Comparison of ENCODE assay signal across 23 cellular contexts in the genomic region with DNA sequence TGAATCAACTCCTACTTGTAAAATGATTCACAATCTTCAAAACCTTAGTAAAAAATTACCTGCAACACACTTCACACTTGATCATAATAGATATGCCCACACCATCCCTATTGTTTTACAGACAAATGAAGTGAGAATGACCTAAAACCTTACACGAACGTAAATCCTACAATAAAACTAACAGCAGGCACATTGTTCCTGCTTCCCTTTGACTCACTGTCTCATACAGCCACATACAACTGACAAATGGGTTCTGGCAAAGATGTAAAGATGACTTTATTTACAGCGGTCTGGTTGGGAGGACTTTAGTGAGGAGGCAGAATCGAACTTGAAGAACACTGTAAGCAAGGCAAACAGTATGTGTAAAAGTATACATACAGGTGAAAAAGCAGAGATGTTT.
"Had no signal": no experiment of that assay in that cellular context is flagged by ENCODE, and none has a peak within 500 bp of the region (broad histone marks: within the 10 kb centered on the region; RNA-seq: fewer than 3 reads in every experiment).

No MANE protein-coding gene starts in this region.

- H3K27ac Mint-ChIP-seq: activated CD8-positive, alpha-beta T cell treated with anti-CD3 and anti-CD28 coated beads, Interleukin-2, amount 10 ng/mL, durations not matched to agents 7 days and 5 days; activated naive CD8-positive, alpha-beta T cell treated with anti-CD3 and anti-CD28 coated beads, Interleukin-2, amount 10 ng/mL, durations not matched to agents 7 days and 5 days; T-helper 1 cell treated with Interleukin-12 subunit alpha and Interleukin-12 subunit beta and Interleukin-4 antibody, amounts not matched to agents 30 μg/mL and 1 μg/mL, for 36 hours had no signal

- H3K27me3 Mint-ChIP-seq: activated naive CD8-positive, alpha-beta T cell treated with anti-CD3 and anti-CD28 coated beads, Interleukin-2, amount 10 ng/mL, durations not matched to agents 7 days and 5 days had no signal

- H3K9me3 Mint-ChIP-seq: T-helper 1 cell treated with Interleukin-12 subunit alpha and Interleukin-12 subunit beta and Interleukin-4 antibody, amounts not matched to agents 30 μg/mL and 1 μg/mL, for 36 hours had no signal

- H3K4me1 Mint-ChIP-seq: activated naive CD8-positive, alpha-beta T cell treated with anti-CD3 and anti-CD28 coated beads, Interleukin-2, amount 10 ng/mL, durations not matched to agents 7 days and 5 days had no signal

- H3K4me3 Mint-ChIP-seq: activated CD8-positive, alpha-beta T cell treated with anti-CD3 and anti-CD28 coated beads, Interleukin-2, amount 10 ng/mL, durations not matched to agents 7 days and 5 days; activated naive CD8-positive, alpha-beta T cell treated with anti-CD3 and anti-CD28 coated beads, Interleukin-2, amount 10 ng/mL, durations not matched to agents 7 days and 5 days; T-helper 1 cell treated with Interleukin-12 subunit alpha and Interleukin-12 subunit beta and Interleukin-4 antibody, amounts not matched to agents 30 μg/mL and 1 μg/mL, for 36 hours had no signal

- DNase-seq: activated CD4-positive, alpha-beta T cell treated with anti-CD3 and anti-CD28 coated beads for 4 hours; activated CD8-positive, alpha-beta memory T cell treated with anti-CD3 and anti-CD28 coated beads, Interleukin-2, amount 50 U/mL, for 48 hours; activated CD8-positive, alpha-beta T cell treated with anti-CD3 and anti-CD28 coated beads, Interleukin-2, amount 10 ng/mL, durations not matched to agents 7 days and 5 days; activated naive CD4-positive, alpha-beta T cell treated with anti-CD3 and anti-CD28 coated beads, Interleukin-2, amount 50 U/mL, for 16 hours; activated naive CD8-positive, alpha-beta T cell treated with anti-CD3 and anti-CD28 coated beads, Interleukin-2, amount 10 ng/mL, durations not matched to agents 7 days and 5 days; activated T-cell treated with anti-CD3 and anti-CD28 coated beads, Interleukin-2, amount 50 U/mL, for 1 hour; adrenal gland; anterior cingulate cortex; IMR-90; KG1; NCI-H1048; NCI-H146; NCI-H187 treated with DMSO at 0.1 percent for 48 hours; NCI-H2171 treated with DMSO at 0.1 percent for 48 hours; NCI-H226; NCI-H510A; NCI-H526 treated with DMSO at 0.1 percent for 48 hours; NK-92 treated with Interleukin-12 subunit alpha and Interleukin-12 subunit beta, amount 100 ng/mL, for 24 hours; Peyer's patch; Right ventricle myocardium superior; SJCRH30; SK-N-SH had no signal

- H3K4me3 ChIP-seq: adrenal gland, Peyer's patch, SJCRH30 had no signal

- H3K36me3 Mint-ChIP-seq: activated naive CD8-positive, alpha-beta T cell treated with anti-CD3 and anti-CD28 coated beads, Interleukin-2, amount 10 ng/mL, durations not matched to agents 7 days and 5 days had no signal
